Comparison of ENCODE assay signal across 10 cellular contexts in the genomic region with DNA sequence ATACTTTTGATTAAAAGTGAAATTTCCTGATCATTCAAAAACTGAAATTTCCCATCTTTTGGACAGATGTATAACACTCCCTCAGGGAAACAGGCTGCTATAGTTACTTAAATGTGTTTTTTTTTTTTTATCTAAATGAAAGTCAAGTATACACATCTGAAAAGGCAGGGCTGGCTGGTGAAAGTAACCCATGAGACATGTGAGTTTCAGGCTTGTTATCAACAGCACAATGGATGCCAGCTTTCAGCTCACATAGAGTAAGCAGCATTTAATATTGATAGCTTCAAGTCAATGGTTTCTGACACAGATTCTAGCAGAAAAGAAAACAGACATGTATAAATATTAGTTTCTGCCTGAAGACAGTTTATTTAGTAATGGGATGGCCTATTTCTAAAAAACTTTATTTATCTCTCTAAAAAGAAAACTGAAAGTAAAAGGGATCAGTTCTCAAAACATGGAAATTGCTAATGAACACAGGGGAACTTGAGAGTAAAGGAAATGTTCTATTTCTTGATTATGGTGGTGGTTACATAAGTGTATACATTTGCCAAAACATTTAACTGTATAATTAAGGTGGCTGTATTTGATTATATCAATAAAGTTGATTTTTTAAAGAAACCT.
A peak's percentile ranks its signal among the peaks of the same experiment; 100 is the strongest.
DNase-seq lines count a peak whose midpoint lies in the region; ATAC-seq and TF ChIP-seq lines count a peak whose summit lies in the region.
"Had no signal": no experiment of that assay in that cellular context is flagged by ENCODE, and none has a peak within 500 bp of the region (broad histone marks: within the 10 kb centered on the region; RNA-seq: fewer than 3 reads in every experiment).

No MANE protein-coding gene starts in this region.

- no peak for TF ChIP-seq EP300 in ovary (IDR thresholded peaks at IDR 0.05)

- in situ Hi-C loops in ACHN (cut with HindIII; ENCODE audit: low pct_ligation_motif_present, low pct_unique_long_range_greater_than_20kb, low sequenced_read_pairs): no loop called here

- H3K4me3 ChIP-seq in ovary: no peak overlapping the region
- H3K4me3 ChIP-seq: lung had no signal

- H3K27me3 ChIP-seq in ovary: no peaks in the 10 kb centered on the region

- no peaks in the 10 kb centered on the region for H3K4me1 ChIP-seq in ovary (ENCODE audit: insufficient read depth)

- DNase-seq in ACHN (peak; percentile 5), ovary (no peak), H4 (ENCODE audit: low spot score) (no peak), 8988T (no peak)
- DNase-seq in central memory CD8-positive, alpha-beta T cell (ENCODE audit: low spot score in 2 of 2): no peak
- no peak for DNase-seq in activated effector memory CD4-positive, alpha-beta T cell treated with anti-CD3 and anti-CD28 coated beads, Interleukin-2, amount 50 U/mL, for 16 hours

- TF ChIP-seq CTCF in ovary (IDR thresholded peaks at IDR 0.05): no peak

- intact Hi-C loops in ovary (cut with DNase I): no loop called here

- no peak for TF ChIP-seq POLR2A in ovary (IDR thresholded peaks at IDR 0.05)

- H3K36me3 ChIP-seq in ovary: no peaks in the 10 kb centered on the region

- H3K9me3 ChIP-seq in ovary: no peaks in the 10 kb centered on the region

- H3K27ac Mint-ChIP-seq in central memory CD8-positive, alpha-beta T cell (ENCODE audit: low read depth): peak overlapping the region; percentile 32
- H3K27ac Mint-ChIP-seq: activated naive CD4-positive, alpha-beta T cell treated with anti-CD3 and anti-CD28 coated beads, Interleukin-2, amount 50 U/mL, for 72 hours had no signal

- H3K27ac ChIP-seq in ovary: no peak overlapping the region

- no peaks in the 10 kb centered on the region for H3K9me3 Mint-ChIP-seq in central memory CD8-positive, alpha-beta T cell

- ATAC-seq in GM19035 (IDR thresholded peaks at IDR 0.05; ENCODE audit: unreplicated experiment) (peak; percentile 85), HG03060 (IDR thresholded peaks at IDR 0.05; ENCODE audit: low read depth, unreplicated experiment) (peak; percentile 58)
- no peak for ATAC-seq in central memory CD8-positive, alpha-beta T cell (replicated peaks; ENCODE audit: extremely low read depth, poor library complexity, severe bottlenecking)

- H3K36me3 Mint-ChIP-seq in central memory CD8-positive, alpha-beta T cell (ENCODE audit: insufficient read depth): peaks cover 2% of the 10 kb centered on the region
- H3K36me3 Mint-ChIP-seq: activated naive CD4-positive, alpha-beta T cell treated with anti-CD3 and anti-CD28 coated beads, Interleukin-2, amount 50 U/mL, for 72 hours had no signal

- H3K4me1 Mint-ChIP-seq in central memory CD8-positive, alpha-beta T cell: peaks cover 5% of the 10 kb centered on the region

- H3K27me3 Mint-ChIP-seq in central memory CD8-positive, alpha-beta T cell: no peaks in the 10 kb centered on the region

- H3K4me3 Mint-ChIP-seq in central memory CD8-positive, alpha-beta T cell: peak overlapping the region; percentile 29
